Comparison of ENCODE assay signal across 8 cellular contexts in the genomic region with DNA sequence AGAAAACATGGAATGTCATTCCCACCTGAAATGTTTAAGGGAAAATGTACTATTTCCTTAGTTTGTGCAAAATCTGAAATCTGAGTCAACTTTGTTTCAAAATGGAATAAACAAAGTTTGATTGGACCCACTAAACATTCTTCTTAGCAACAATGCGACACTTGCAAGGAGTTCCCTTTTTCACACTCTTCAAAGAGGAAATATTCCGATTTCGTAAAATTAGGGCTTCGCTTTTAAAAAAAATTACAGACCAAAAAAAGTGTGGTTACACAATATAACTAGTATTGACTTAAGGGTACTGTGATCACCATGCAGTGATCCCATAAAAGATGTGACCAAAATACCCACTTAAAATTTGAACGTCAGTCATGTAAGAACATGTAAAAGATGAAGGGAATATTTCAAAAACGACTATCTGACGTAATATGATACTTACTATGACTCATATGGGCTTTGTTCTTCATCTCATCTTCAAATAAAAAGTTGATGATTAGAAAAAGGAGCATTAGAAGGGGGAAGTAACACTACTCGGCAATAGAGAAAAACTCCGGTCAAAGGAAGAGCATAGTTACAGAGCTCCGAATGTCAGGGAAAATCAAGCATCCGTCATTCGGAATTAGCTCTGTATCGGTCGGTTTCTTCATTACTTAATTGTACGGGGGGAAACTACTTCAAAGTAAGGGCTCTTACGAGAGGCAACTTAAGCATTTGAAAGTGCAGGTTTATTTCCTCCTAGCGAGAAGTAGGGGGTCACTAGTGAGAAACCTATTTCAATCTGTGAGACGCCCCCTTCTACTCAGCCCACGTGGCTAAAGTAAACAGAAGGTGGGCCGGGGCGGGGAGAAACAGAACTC. TPM values are rescaled to one million over a fixed set of nuclear protein-coding genes. Genes with fewer than 3 reads are reported as not detected.
A peak's percentile ranks its signal among the peaks of the same experiment; 100 is the strongest.
DNase-seq lines count a peak whose midpoint lies in the region; ATAC-seq, FAIRE-seq and TF ChIP-seq lines count a peak whose summit lies in the region.

No MANE protein-coding gene starts in this region.

- no peak for FAIRE-seq in bronchial epithelial cell (lab: Jason Lieb, UNC)

- peaks cover 3% of the 10 kb centered on the region for H3K27me3 Mint-ChIP-seq in mesothelial cell of epicardium (ENCODE audit: low read depth)

- peak overlapping the region; percentile 91 for H3K4me3 Mint-ChIP-seq in mesothelial cell of epicardium

- peak overlapping the region; percentile 88 for H3K27ac Mint-ChIP-seq in mesothelial cell of epicardium

- H3K36me3 ChIP-seq in cardiac muscle cell (no peaks in the 10 kb centered on the region), bronchial epithelial cell (ENCODE audit: control insufficient read depth, insufficient read depth, low read length) (no peaks in the 10 kb centered on the region)

- no peaks in the 10 kb centered on the region for H3K9me3 ChIP-seq in cardiac muscle cell (ENCODE audit: low read depth)

- no peaks in the 10 kb centered on the region for H3K36me3 Mint-ChIP-seq in mesothelial cell of epicardium

- DNase-seq in cardiac muscle cell (ENCODE audit: low read depth in 1 of 2, low spot score in 1 of 2) (peak in 1 of 2 donors; percentile 3), Right ventricle myocardium superior (no peak), MV-4-11 (lab: John Stamatoyannopoulos, UW) (peak; percentile 94), bronchial epithelial cell (ENCODE audit: low read depth) (peak; percentile 73), mesothelial cell of epicardium (ENCODE audit: low spot score in 2 of 2, unreplicated experiment in 2 of 2) (no peak), HUDEP-2 (lab: John Stamatoyannopoulos, UW; ENCODE audit: unreplicated experiment in 76 of 76) (no peak), NCI-H1417 treated with DMSO at 0.1 percent for 48 hours (lab: John Stamatoyannopoulos, UW) (no peak)

- peaks cover 37% of the 10 kb centered on the region for H3K4me1 Mint-ChIP-seq in mesothelial cell of epicardium

- H3K27me3 ChIP-seq in cardiac muscle cell (peaks cover 33% of the 10 kb centered on the region), bronchial epithelial cell (ENCODE audit: control insufficient read depth, insufficient read depth, low read length) (no peaks in the 10 kb centered on the region)

- H3K9me3 Mint-ChIP-seq in mesothelial cell of epicardium, result no peaks in the 10 kb centered on the region

- no peak overlapping the region for H3K27ac ChIP-seq in cardiac muscle cell

- ATAC-seq in Right ventricle myocardium superior (ENCODE audit: poor library complexity) (no peak), HG02642 (IDR thresholded peaks at IDR 0.05; ENCODE audit: poor library complexity, unreplicated experiment) (no peak)

- intact Hi-C loops in Right ventricle myocardium superior (cut with DNase I), result loop anchor here (10.0 kb wide), 3 partner anchors 50 to 570 kb away; no protein-coding TSS in a partner anchor

- no peak for TF ChIP-seq CTCF in cardiac muscle cell (IDR thresholded peaks at IDR 0.05; ENCODE audit: low read depth, low read length)
- TF ChIP-seq CTCF in bronchial epithelial cell (IDR thresholded peaks at IDR 0.05; ENCODE audit: insufficient read depth, low read length, severe bottlenecking), result no peak
- TF ChIP-seq CTCF in mesothelial cell of epicardium (IDR thresholded peaks at IDR 0.05; ENCODE audit: unreplicated experiment), result no peak

- peaks cover 14% of the 10 kb centered on the region for H3K4me1 ChIP-seq in cardiac muscle cell (ENCODE audit: low read depth)

- H3K4me3 ChIP-seq in cardiac muscle cell, result peak overlapping the region; percentile 86
- H3K4me3 ChIP-seq in bronchial epithelial cell (ENCODE audit: low read depth, low read length), result peak overlapping the region; percentile 48

RNA-seq across cellular contexts. Expression of a gene that starts 1.4 kb away (rescaled TPM):
- total RNA-seq in cardiac muscle cell, result 19.2 and 23.3 TPM in 2 replicates
- 10.5 and 14.4 TPM in 2 replicates for polyA plus RNA-seq in cardiac muscle cell
- total RNA-seq in Right ventricle myocardium superior, result 11.8 TPM
- 10.3 and 13.1 TPM in 2 replicates for total RNA-seq in bronchial epithelial cell
- 42.1 to 43.3 TPM (median 42.5 TPM) in 3 replicates for total RNA-seq in mesothelial cell of epicardium

Comparison
In these comparisons a context has a peak if more than half of its experiments do, and no peak if none do; other contexts are left out.
1. DNase-seq: peak in MV-4-11 (single experiment) and bronchial epithelial cell (single experiment); none in Right ventricle myocardium superior (single experiment), mesothelial cell of epicardium (0 of 2), HUDEP-2 (0 of 76) and NCI-H1417 treated with DMSO at 0.1 percent for 48 hours (single experiment).